1 cellular context compared by ENCODE assay signal in genomic region chr1:1799716-1800115, GRCh38.
TF ChIP-seq lines count a peak whose summit lies in the region.

No MANE protein-coding gene starts in this region.

TF ChIP-seq in GM12878, 131 proteins besides CTCF, POLR2A, EP300 and RAD21 (continued from another document):
- no peak for TF ChIP-seq E4F1 (IDR thresholded peaks at IDR 0.05; ENCODE audit: borderline replicate concordance, partially characterized antibody)
- no peak for TF ChIP-seq GABPA (IDR thresholded peaks at IDR 0.05; ENCODE audit: low read depth)
- TF ChIP-seq RBBP5 (conservative IDR thresholded peaks at IDR 0.05), result no peak
- TF ChIP-seq ZNF687 (IDR thresholded peaks at IDR 0.05), result no peak
- no peak for TF ChIP-seq POLR2AphosphoS5 (IDR thresholded peaks at IDR 0.05; ENCODE audit: low read length)
